8 cellular contexts compared by ENCODE assay signal in the genomic region with DNA sequence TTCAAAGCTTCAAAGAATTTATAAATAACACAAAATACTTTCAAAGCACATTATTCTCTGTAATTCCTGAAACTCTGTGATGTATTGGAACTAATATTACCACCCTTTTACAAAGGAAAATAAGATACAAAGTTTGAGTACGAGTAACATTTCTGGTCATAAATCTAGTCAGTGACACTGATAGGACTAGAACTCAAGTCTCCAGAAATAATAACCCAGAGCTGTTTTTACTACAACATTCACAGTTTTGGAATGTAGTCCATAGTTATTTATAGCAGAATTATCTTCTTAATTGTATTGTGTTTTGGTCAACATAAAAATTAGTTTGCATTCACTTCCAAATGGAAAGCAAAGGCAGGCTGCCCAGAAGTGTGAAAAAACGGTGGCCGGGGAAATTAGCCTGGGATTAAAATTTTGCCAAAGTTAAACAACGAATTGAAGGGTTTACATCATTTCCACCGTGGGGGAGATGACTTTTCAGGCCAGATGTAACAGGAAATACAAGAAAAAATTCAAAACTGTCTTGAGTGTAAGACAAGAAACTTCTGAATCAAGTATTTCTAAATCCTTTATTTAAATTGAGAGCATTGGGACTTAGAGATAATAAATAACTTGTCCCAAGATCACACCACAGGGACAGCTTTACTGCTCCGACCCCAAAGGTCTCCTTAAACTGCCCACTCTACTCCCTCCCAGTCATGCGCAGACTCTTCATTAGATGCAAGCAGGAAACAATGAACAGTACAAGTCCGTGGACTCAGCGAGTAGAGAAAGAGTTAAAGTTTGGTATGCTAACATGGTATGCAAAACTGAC.
DNase-seq lines count a peak whose midpoint lies in the region; ATAC-seq and TF ChIP-seq lines count a peak whose summit lies in the region.

No MANE protein-coding gene starts in this region.

- H3K27ac ChIP-seq in HUES6 (ENCODE audit: low read depth, low read length) (no peak overlapping the region), left lung (peak overlapping the region; percentile 86 to 94), tibial nerve (peak overlapping the region; percentile 81 to 97 (median 92))

- H3K4me1 ChIP-seq in HUES6 (ENCODE audit: control insufficient read depth, insufficient read depth, low read length) (peaks cover 30% of the 10 kb centered on the region), left lung (peaks cover 0 to 43% of the 10 kb centered on the region in 2 donors), tibial nerve (peaks cover 0 to 45% (median 19%) of the 10 kb centered on the region in 4 donors)

- POLR2A ChIA-PET in BJ (lab: Charles Lee): interaction anchor here (0.5 to 0.9 kb wide), 3 partner anchors 14 to 314 kb away, joined by 3 to 4 read pairs (median 3); no protein-coding TSS in a partner anchor

- no peak for TF ChIP-seq EP300 in tibial nerve (IDR thresholded peaks at IDR 0.05)

- H3K4me3 ChIP-seq in BJ (ENCODE audit: low read depth, low read length) (peak overlapping the region; percentile 87), HUES6 (ENCODE audit: low read depth, low read length) (peak overlapping the region; percentile 67), left lung (peak overlapping the region; percentile 82 to 86), tibial nerve (peak overlapping the region; percentile 81 to 95 (median 92))

- TF ChIP-seq CTCF in BJ (IDR thresholded peaks at IDR 0.05; ENCODE audit: insufficient read depth, low read depth, low read length): no peak
- TF ChIP-seq CTCF in left lung (IDR thresholded peaks at IDR 0.05): no peak
- no peak for TF ChIP-seq CTCF in tibial nerve (IDR thresholded peaks at IDR 0.05)

- peak; percentile 16 for ATAC-seq in GM19328 (IDR thresholded peaks at IDR 0.05; ENCODE audit: unreplicated experiment)
- no peak for ATAC-seq in left lung

- no peak overlapping the region for H3K9ac ChIP-seq in HUES6 (ENCODE audit: low read length)

- no peaks in the 10 kb centered on the region for H3K9me3 ChIP-seq in HUES6 (ENCODE audit: control insufficient read depth, insufficient read depth, low read depth, low read length)
- no peaks in the 10 kb centered on the region for H3K9me3 ChIP-seq in left lung
- H3K9me3 ChIP-seq in tibial nerve: no peaks in the 10 kb centered on the region

- H3K36me3 ChIP-seq in BJ (ENCODE audit: control insufficient read depth, insufficient read depth, low read length) (no peaks in the 10 kb centered on the region), HUES6 (ENCODE audit: control insufficient read depth, insufficient read depth, low read length) (no peaks in the 10 kb centered on the region), left lung (no peaks in the 10 kb centered on the region), tibial nerve (no peaks in the 10 kb centered on the region)

- no peak for TF ChIP-seq POLR2A in tibial nerve (IDR thresholded peaks at IDR 0.05)

- no peak for DNase-seq in BJ (ENCODE audit: low read depth)
- DNase-seq in astrocyte of the hippocampus (ENCODE audit: low read depth, low spot score): peak; percentile 62
- no peak for DNase-seq in left lung
- peak in 1 of 2 donors; percentile 12 for DNase-seq in tibial nerve (ENCODE audit: low spot score in 2 of 2)
- no peak for DNase-seq in NCI-H2196 treated with DMSO at 0.1 percent for 48 hours (lab: John Stamatoyannopoulos, UW; ENCODE audit: unreplicated experiment)
- no peak for DNase-seq in posterior cingulate gyrus

- H3K27me3 ChIP-seq in BJ (ENCODE audit: control insufficient read depth, insufficient read depth, low read length) (peaks cover 2% of the 10 kb centered on the region; the same call in 1 of the 2 replicates), HUES6 (ENCODE audit: control insufficient read depth, insufficient read depth, low read length) (peaks cover 27% of the 10 kb centered on the region), left lung (peaks cover 0 to 24% of the 10 kb centered on the region in 2 donors), tibial nerve (no peaks in the 10 kb centered on the region)

- intact Hi-C loops in left lung (cut with DNase I) (no loop called here), posterior cingulate gyrus (cut with DNase I) (loop anchor here (5.0 kb wide), 1 partner anchor 129 kb away; the partner anchor contains the start of gene TAMM41)

- CTCF ChIA-PET in BJ (lab: Yijun Ruan, JAX): interaction anchor here (1.2 kb wide), 1 partner anchor 19 kb away, joined by 3 read pairs; no protein-coding TSS in a partner anchor

- WGBS in tibial nerve, 2 donors: 2 to 6% methylated on average over 9 of the region's 9 CpGs
